In the genomic region with DNA sequence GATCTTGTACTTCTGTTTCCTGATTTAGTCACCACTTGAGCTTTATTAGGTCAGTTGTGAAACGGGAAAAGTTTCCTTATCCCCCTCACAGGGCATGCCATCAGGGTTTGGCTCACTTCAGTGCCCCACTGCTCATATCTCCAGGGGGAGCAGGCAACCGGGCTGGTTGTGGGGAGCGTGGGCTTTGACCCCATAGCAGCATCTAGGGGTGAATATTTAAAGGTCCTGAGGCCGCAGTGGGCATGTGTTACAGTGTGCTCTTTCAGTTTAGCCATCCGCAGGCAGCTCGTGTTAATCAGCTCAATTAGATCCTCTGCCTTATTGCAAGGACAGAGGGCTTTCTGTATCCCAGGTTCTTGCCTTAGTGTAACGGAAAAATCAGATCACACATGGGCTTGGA, we compare ENCODE assay signal across 14 cellular contexts.
"Had no signal": no experiment of that assay in that cellular context is flagged by ENCODE, and none has a peak within 500 bp of the region (broad histone marks: within the 10 kb centered on the region; RNA-seq: fewer than 3 reads in every experiment).

No MANE protein-coding gene starts in this region.

- H3K4me1 ChIP-seq: tibial nerve had no signal

- DNase-seq: activated CD4-positive, alpha-beta T cell treated with anti-CD3 and anti-CD28 coated beads, Interleukin-2, amount 10 ng/mL, durations not matched to agents 7 days and 5 days; activated naive CD4-positive, alpha-beta T cell; activated naive CD8-positive, alpha-beta T cell treated with anti-CD3 and anti-CD28 coated beads for 36 hours; amygdala; hippocampal formation; stimulated activated CD4-positive, alpha-beta T cell treated with anti-CD3 and anti-CD28 coated beads, Interleukin-2, amount 100 ng/mL, for 24 hours; T1000 had no signal

- H3K36me3 Mint-ChIP-seq: activated naive CD8-positive, alpha-beta T cell treated with anti-CD3 and anti-CD28 coated beads for 36 hours had no signal

- H3K27ac ChIP-seq: cardiac muscle cell had no signal

- H3K4me1 Mint-ChIP-seq: activated CD4-positive, alpha-beta T cell treated with anti-CD3 and anti-CD28 coated beads, Interleukin-2, amount 10 ng/mL, durations not matched to agents 7 days and 5 days; activated naive CD8-positive, alpha-beta T cell treated with anti-CD3 and anti-CD28 coated beads for 36 hours had no signal

- ATAC-seq: activated CD4-positive, CD25-positive, alpha-beta regulatory T cell treated with anti-CD3 and anti-CD28 coated beads, Interleukin-2, amount 50 U/mL, for 24 hours; activated T-helper 17 cell treated with anti-CD3 and anti-CD28 coated beads, Interleukin-2, amount 50 U/mL, for 72 hours had no signal

- H3K27ac Mint-ChIP-seq: activated CD4-positive, alpha-beta T cell treated with anti-CD3 and anti-CD28 coated beads, Interleukin-2, amount 10 ng/mL, durations not matched to agents 7 days and 5 days; activated naive CD8-positive, alpha-beta T cell treated with anti-CD3 and anti-CD28 coated beads for 36 hours; activated T-helper 17 cell treated with anti-CD3 and anti-CD28 coated beads, Interleukin-2, amount 50 U/mL, for 72 hours; progenitor cell of endocrine pancreas; stimulated activated naive CD8-positive, alpha-beta T cell treated with anti-CD3 and anti-CD28 coated beads, Interleukin-15, Interleukin-2, amounts not matched to agents 100 ng/mL and 50 ng/mL, for 24 hours had no signal

- H3K27me3 ChIP-seq: tibial nerve had no signal

- H3K27me3 Mint-ChIP-seq: activated naive CD8-positive, alpha-beta T cell treated with anti-CD3 and anti-CD28 coated beads for 36 hours had no signal

- H3K4me3 ChIP-seq: cardiac muscle cell, tibial nerve had no signal

- H3K36me3 ChIP-seq: cardiac muscle cell, tibial nerve had no signal

- H3K9me3 Mint-ChIP-seq: activated CD4-positive, alpha-beta T cell treated with anti-CD3 and anti-CD28 coated beads, Interleukin-2, amount 10 ng/mL, durations not matched to agents 7 days and 5 days; activated naive CD8-positive, alpha-beta T cell treated with anti-CD3 and anti-CD28 coated beads for 36 hours; activated T-helper 17 cell treated with anti-CD3 and anti-CD28 coated beads, Interleukin-2, amount 50 U/mL, for 72 hours; neural crest cell; stimulated activated naive CD8-positive, alpha-beta T cell treated with anti-CD3 and anti-CD28 coated beads, Interleukin-15, Interleukin-2, amounts not matched to agents 100 ng/mL and 50 ng/mL, for 24 hours had no signal

- H3K4me3 Mint-ChIP-seq: activated CD4-positive, alpha-beta T cell treated with anti-CD3 and anti-CD28 coated beads, Interleukin-2, amount 10 ng/mL, durations not matched to agents 7 days and 5 days; activated naive CD8-positive, alpha-beta T cell treated with anti-CD3 and anti-CD28 coated beads for 36 hours; activated T-helper 17 cell treated with anti-CD3 and anti-CD28 coated beads, Interleukin-2, amount 50 U/mL, for 72 hours; neural crest cell; stimulated activated naive CD8-positive, alpha-beta T cell treated with anti-CD3 and anti-CD28 coated beads, Interleukin-15, Interleukin-2, amounts not matched to agents 100 ng/mL and 50 ng/mL, for 24 hours had no signal
